In genomic region chr20:61458146-61458746, GRCh38 we compare ENCODE assay signal across 18 cellular contexts.
A peak's percentile ranks its signal among the peaks of the same experiment; 100 is the strongest.
DNase-seq lines count a peak whose midpoint lies in the region; ATAC-seq, FAIRE-seq and TF ChIP-seq lines count a peak whose summit lies in the region.
"Had no signal": no experiment of that assay in that cellular context is flagged by ENCODE, and none has a peak within 500 bp of the region (broad histone marks: within the 10 kb centered on the region; RNA-seq: fewer than 3 reads in every experiment).

No MANE protein-coding gene starts in this region.

- H3K23ac ChIP-seq in H1 (ENCODE audit: insufficient read length): no peak overlapping the region

- FAIRE-seq in H1 (lab: Jason Lieb, UNC): no peak
- FAIRE-seq: A549, K562 had no signal

- 87% methylated on average over 4 of the region's 4 CpGs; no CpG with 5 or more reads in 1 of the 2 experiments for WGBS in H1 (ENCODE audit: extremely low coverage in 1 of 2, insufficient coverage in 1 of 2, insufficient read length in 1 of 2, insufficient replicate concordance in 2 of 2, low coverage in 1 of 2, low lambda C conversion rate in 2 of 2, missing lambda C conversion rate in 1 of 2), 2 experiments

- H3K9ac ChIP-seq in H1 (replicated peaks in 1 of 4; ENCODE audit: extremely low read depth in 1 of 4, low read depth in 3 of 4, low read length in 3 of 4): no peak overlapping the region
- H3K9ac ChIP-seq: BLaER1 had no signal

- TF ChIP-seq CTCF in H1 (IDR thresholded peaks at IDR 0.05; ENCODE audit: control extremely low read depth in 1 of 3, insufficient read depth in 1 of 3, low read depth in 1 of 3, low read length in 3 of 3): no peak
- TF ChIP-seq CTCF in osteocyte (IDR thresholded peaks at IDR 0.05): no peak
- no peak for TF ChIP-seq CTCF in left lung (IDR thresholded peaks at IDR 0.05)

- peak overlapping the region; percentile 85; the same call in 1 of the 2 replicates for H2BK15ac ChIP-seq in H1 (ENCODE audit: low read length)

- no peak for TF ChIP-seq RAD21 in H1 (IDR thresholded peaks at IDR 0.05 in 1 of 2, conservative IDR thresholded peaks at IDR 0.05 in 1 of 2; ENCODE audit: low read depth in 2 of 2, low read length in 2 of 2)

- no peak overlapping the region for H3K27ac ChIP-seq in H1 (ENCODE audit: low read depth, low read length)
- H3K27ac ChIP-seq in left lung: no peak overlapping the region
- H3K27ac ChIP-seq: 22Rv1, A549, BLaER1 had no signal

- no peak for DNase-seq in activated naive CD8-positive, alpha-beta T cell treated with anti-CD3 and anti-CD28 coated beads, Interleukin-2, amount 50 U/mL, for 24 hours
- no peak for DNase-seq in activated naive CD8-positive, alpha-beta T cell treated with anti-CD3 and anti-CD28 coated beads for 36 hours
- no peak for DNase-seq in H1 (ENCODE audit: low read depth in 1 of 2, low spot score in 2 of 2)
- DNase-seq in osteocyte (ENCODE audit: extremely low spot score, unreplicated experiment): peak; percentile 51
- DNase-seq in AML-193 (lab: John Stamatoyannopoulos, UW): no peak
- no peak for DNase-seq in stimulated activated CD4-positive, alpha-beta T cell treated with anti-CD3 and anti-CD28 coated beads, Interleukin-2, amount 100 ng/mL, for 24 hours
- no peak for DNase-seq in left lung
- DNase-seq: CD4-positive, alpha-beta memory T cell; DMS79 treated with DMSO at 0.1 percent for 48 hours; GF-D8; GOT3; H9; IMR-90 had no signal

- TF ChIP-seq EP300 in H1 (IDR thresholded peaks at IDR 0.05; ENCODE audit: borderline replicate concordance in 1 of 2, low read depth in 2 of 2, low read length in 2 of 2): no peak

- H2BK5ac ChIP-seq in H1 (ENCODE audit: low read depth, low read length): no peak overlapping the region; the same call in 1 of the 2 replicates

- H3K4me3 ChIP-seq in H1 (ENCODE audit: extremely low read depth in 1 of 4, insufficient read depth in 2 of 4, low read depth in 3 of 4, low read length in 4 of 4) (no peak overlapping the region), left lung (no peak overlapping the region)
- H3K4me3 ChIP-seq: A549, BLaER1, K562 had no signal

- no peak overlapping the region for H3K4me2 ChIP-seq in H1 (ENCODE audit: insufficient read depth in 1 of 2, low read depth in 2 of 2, low read length in 2 of 2)
- H3K4me2 ChIP-seq: A549, BLaER1 had no signal

- CTCF ChIA-PET in H1 (lab: Charles Lee; ENCODE audit: partially characterized antibody): interaction anchor here (1.4 kb wide), 1 partner anchor 19 kb away, joined by 3 read pairs; no protein-coding TSS in a partner anchor

- no peak overlapping the region for H3K4ac ChIP-seq in H1 (replicated peaks; ENCODE audit: insufficient read length, low read depth, low read length)

- peaks cover 10% of the 10 kb centered on the region for H3K9me3 Mint-ChIP-seq in activated naive CD8-positive, alpha-beta T cell treated with anti-CD3 and anti-CD28 coated beads, Interleukin-2, amount 50 U/mL, for 24 hours
- H3K9me3 Mint-ChIP-seq in activated naive CD8-positive, alpha-beta T cell treated with anti-CD3 and anti-CD28 coated beads for 36 hours: no peaks in the 10 kb centered on the region
- peaks cover 6% of the 10 kb centered on the region for H3K9me3 Mint-ChIP-seq in osteocyte (ENCODE audit: unreplicated experiment)

- peak overlapping the region; percentile 77 for H4K91ac ChIP-seq in H1 (replicated peaks; ENCODE audit: insufficient read length, low read length)

- POLR2A ChIA-PET in H1 (lab: Charles Lee; ENCODE audit: partially characterized antibody): no interaction called here

- H3K4me3 Mint-ChIP-seq in activated naive CD8-positive, alpha-beta T cell treated with anti-CD3 and anti-CD28 coated beads, Interleukin-2, amount 50 U/mL, for 24 hours: no peak overlapping the region
- no peak overlapping the region for H3K4me3 Mint-ChIP-seq in activated naive CD8-positive, alpha-beta T cell treated with anti-CD3 and anti-CD28 coated beads for 36 hours
- no peak overlapping the region for H3K4me3 Mint-ChIP-seq in osteocyte (ENCODE audit: unreplicated experiment)
- H3K4me3 Mint-ChIP-seq: CD14-positive monocyte; CD4-positive, alpha-beta memory T cell; H9 had no signal

- H3K9me3 ChIP-seq in H1 (ENCODE audit: insufficient read depth in 2 of 2, low read depth in 1 of 2, low read length in 1 of 2) (peaks cover 13 to 15% of the 10 kb centered on the region in 2 experiments), left lung (peaks cover 0 to 19% of the 10 kb centered on the region in 2 donors)
- H3K9me3 ChIP-seq: A549 had no signal

- no peak overlapping the region for H2AFZ ChIP-seq in H1 (ENCODE audit: low read length)

- no peaks in the 10 kb centered on the region for H3K4me1 Mint-ChIP-seq in activated naive CD8-positive, alpha-beta T cell treated with anti-CD3 and anti-CD28 coated beads, Interleukin-2, amount 50 U/mL, for 24 hours
- no peaks in the 10 kb centered on the region for H3K4me1 Mint-ChIP-seq in activated naive CD8-positive, alpha-beta T cell treated with anti-CD3 and anti-CD28 coated beads for 36 hours
- H3K4me1 Mint-ChIP-seq in osteocyte (ENCODE audit: unreplicated experiment): no peaks in the 10 kb centered on the region
- H3K4me1 Mint-ChIP-seq: CD14-positive monocyte; CD4-positive, alpha-beta memory T cell had no signal

- H3K79me1 ChIP-seq in H1 (ENCODE audit: low read depth, low read length): peaks cover 3% of the 10 kb centered on the region

- H3K36me3 ChIP-seq in H1 (ENCODE audit: control insufficient read depth in 2 of 4, insufficient read depth in 4 of 4, low read length in 3 of 4) (no peaks in the 10 kb centered on the region; a peak in 2 of 8 replicates), left lung (no peaks in the 10 kb centered on the region)
- H3K36me3 ChIP-seq: BLaER1 had no signal

- H2AK5ac ChIP-seq in H1 (ENCODE audit: low read depth, low read length): peak overlapping the region; percentile 92

- H3K14ac ChIP-seq in H1 (ENCODE audit: insufficient read length): no peak overlapping the region

- no peak overlapping the region for H3K27ac Mint-ChIP-seq in activated naive CD8-positive, alpha-beta T cell treated with anti-CD3 and anti-CD28 coated beads, Interleukin-2, amount 50 U/mL, for 24 hours
- H3K27ac Mint-ChIP-seq in activated naive CD8-positive, alpha-beta T cell treated with anti-CD3 and anti-CD28 coated beads for 36 hours: no peak overlapping the region
- H3K27ac Mint-ChIP-seq in osteocyte (ENCODE audit: unreplicated experiment): no peak overlapping the region
- H3K27ac Mint-ChIP-seq: CD14-positive monocyte; CD4-positive, alpha-beta memory T cell had no signal

- intact Hi-C loops in left lung (cut with DNase I): no loop called here

- H2BK12ac ChIP-seq in H1 (ENCODE audit: low read depth, low read length): peak overlapping the region; percentile 86; the same call in 1 of the 2 replicates

- ATAC-seq in activated naive CD8-positive, alpha-beta T cell treated with anti-CD3 and anti-CD28 coated beads, Interleukin-2, amount 50 U/mL, for 24 hours: peak; percentile 17
- ATAC-seq in left lung: no peak
- ATAC-seq: A549, K562 had no signal

- peaks cover 9% of the 10 kb centered on the region; the same call in 1 of the 2 replicates for H3K23me2 ChIP-seq in H1 (ENCODE audit: low read depth, low read length)

- H3K79me2 ChIP-seq in H1 (ENCODE audit: control insufficient read depth in 1 of 2, insufficient read depth in 2 of 2, low read length in 2 of 2): peaks cover 0 to 3% of the 10 kb centered on the region in 2 experiments; a peak in 2 of 4 replicates

- peaks cover 0 to 5% of the 10 kb centered on the region in 2 experiments for H4K20me1 ChIP-seq in H1 (replicated peaks in 1 of 2; ENCODE audit: control insufficient read depth in 1 of 2, insufficient read depth in 2 of 2, low read length in 2 of 2)
- H4K20me1 ChIP-seq: BLaER1 had no signal

- H3K27me3 ChIP-seq in H1 (replicated peaks in 1 of 4; ENCODE audit: control insufficient read depth in 3 of 4, extremely low read depth in 1 of 4, insufficient read depth in 3 of 4, low read length in 3 of 4) (no peaks in the 10 kb centered on the region; a peak in 1 of 7 replicates), left lung (peaks cover 0 to 15% of the 10 kb centered on the region in 2 donors)
- H3K27me3 ChIP-seq: BLaER1 had no signal

- no peak overlapping the region for H3K18ac ChIP-seq in H1 (ENCODE audit: extremely low read depth, low read length)

- no peak overlapping the region for H3K56ac ChIP-seq in H1 (replicated peaks; ENCODE audit: insufficient read length, low read depth, low read length)

- H4K5ac ChIP-seq in H1 (ENCODE audit: insufficient read length, low read depth, low read length): no peak overlapping the region

- H3K4me1 ChIP-seq in H1 (replicated peaks in 1 of 4; ENCODE audit: control insufficient read depth in 3 of 4, insufficient read depth in 4 of 4, low read length in 3 of 4) (peaks cover 0 to 8% (median 2%) of the 10 kb centered on the region in 4 experiments; a peak in 4 of 7 replicates), left lung (no peaks in the 10 kb centered on the region)
- H3K4me1 ChIP-seq: A549, BLaER1 had no signal

- H2BK20ac ChIP-seq in H1 (ENCODE audit: low read length): peak overlapping the region; percentile 80; the same call in 1 of the 2 replicates

- H2BK120ac ChIP-seq in H1 (replicated peaks; ENCODE audit: low read depth, low read length): no peak overlapping the region

- no peak overlapping the region for H4K8ac ChIP-seq in H1 (ENCODE audit: extremely low read depth, insufficient read depth, low read length)

- TF ChIP-seq POLR2A in H1 (IDR thresholded peaks at IDR 0.05; ENCODE audit: control extremely low read depth in 1 of 2, low read depth in 2 of 2, low read length in 2 of 2): no peak

- H3K27me3 Mint-ChIP-seq in activated naive CD8-positive, alpha-beta T cell treated with anti-CD3 and anti-CD28 coated beads, Interleukin-2, amount 50 U/mL, for 24 hours: no peaks in the 10 kb centered on the region
- H3K27me3 Mint-ChIP-seq in activated naive CD8-positive, alpha-beta T cell treated with anti-CD3 and anti-CD28 coated beads for 36 hours: no peaks in the 10 kb centered on the region
- H3K27me3 Mint-ChIP-seq in osteocyte (ENCODE audit: unreplicated experiment): no peaks in the 10 kb centered on the region
- H3K27me3 Mint-ChIP-seq: CD4-positive, alpha-beta memory T cell had no signal

- no peaks in the 10 kb centered on the region for H3K36me3 Mint-ChIP-seq in activated naive CD8-positive, alpha-beta T cell treated with anti-CD3 and anti-CD28 coated beads, Interleukin-2, amount 50 U/mL, for 24 hours (ENCODE audit: low read depth)
- no peaks in the 10 kb centered on the region for H3K36me3 Mint-ChIP-seq in activated naive CD8-positive, alpha-beta T cell treated with anti-CD3 and anti-CD28 coated beads for 36 hours
- H3K36me3 Mint-ChIP-seq in osteocyte (ENCODE audit: unreplicated experiment): no peaks in the 10 kb centered on the region
- H3K36me3 Mint-ChIP-seq: CD14-positive monocyte; CD4-positive, alpha-beta memory T cell had no signal

TF ChIP-seq in H1, 55 proteins besides CTCF, POLR2A, EP300 and RAD21 (continues in another document):
- TF ChIP-seq KDM5A (IDR thresholded peaks at IDR 0.05; ENCODE audit: low read length) (no peak), RFX5 (IDR thresholded peaks at IDR 0.05; ENCODE audit: borderline replicate concordance, low read depth, low read length) (no peak), SP4 (IDR thresholded peaks at IDR 0.05; ENCODE audit: low read length) (no peak), SP1 (IDR thresholded peaks at IDR 0.05; ENCODE audit: low read depth, low read length) (no peak), JUND (IDR thresholded peaks at IDR 0.05; ENCODE audit: low read length) (no peak), GABPA (IDR thresholded peaks at IDR 0.05; ENCODE audit: borderline replicate concordance, insufficient read depth, low read length) (no peak)
